Comparison of ENCODE assay signal across 23 cellular contexts in genomic region chr12:126768517-126768916, GRCh38.
DNase-seq lines count a peak whose midpoint lies in the region; ATAC-seq and TF ChIP-seq lines count a peak whose summit lies in the region.
"Had no signal": no experiment of that assay in that cellular context is flagged by ENCODE, and none has a peak within 500 bp of the region (broad histone marks: within the 10 kb centered on the region; RNA-seq: fewer than 3 reads in every experiment).

No MANE protein-coding gene starts in this region.

- ATAC-seq in HG03457 (IDR thresholded peaks at IDR 0.05; ENCODE audit: unreplicated experiment), result peak; percentile 47
- peak; percentile 61 for ATAC-seq in activated T-helper 17 cell treated with anti-CD3 and anti-CD28 coated beads, Interleukin-2, amount 50 U/mL, for 72 hours (replicated peaks)
- ATAC-seq: HCT116, lower lobe of right lung, psoas muscle had no signal

- peaks cover 2% of the 10 kb centered on the region for H3K27me3 Mint-ChIP-seq in activated naive CD4-positive, alpha-beta T cell treated with anti-CD3 and anti-CD28 coated beads for 36 hours (ENCODE audit: low read depth)
- H3K27me3 Mint-ChIP-seq in activated T-helper 17 cell treated with anti-CD3 and anti-CD28 coated beads, Interleukin-2, amount 50 U/mL, for 72 hours, result no peaks in the 10 kb centered on the region

- peaks cover 0 to 40% (median 0%) of the 10 kb centered on the region in 6 donors for H3K36me3 ChIP-seq in spleen
- H3K36me3 ChIP-seq: breast epithelium, lower lobe of right lung, neutrophil, vagina had no signal

- H3K27me3 ChIP-seq in spleen (replicated peaks in 1 of 7), result no peaks in the 10 kb centered on the region
- H3K27me3 ChIP-seq: breast epithelium, neutrophil, testis, vagina had no signal

- no peak overlapping the region for H3K4me3 ChIP-seq in spleen
- H3K4me3 ChIP-seq: breast epithelium, coronary artery, lower lobe of right lung, psoas muscle, testis, vagina had no signal

- intact Hi-C loops in activated naive CD4-positive, alpha-beta T cell treated with anti-CD3 and anti-CD28 coated beads for 36 hours (cut with micrococcal nuclease), result no loop called here
- intact Hi-C loops in spleen (cut with DNase I; ENCODE audit: low total_unique reads), result no loop called here

- peak overlapping the region; percentile 36 for H3K27ac Mint-ChIP-seq in activated naive CD4-positive, alpha-beta T cell treated with anti-CD3 and anti-CD28 coated beads for 36 hours
- peak overlapping the region; percentile 89 for H3K27ac Mint-ChIP-seq in activated T-helper 17 cell treated with anti-CD3 and anti-CD28 coated beads, Interleukin-2, amount 50 U/mL, for 72 hours
- H3K27ac Mint-ChIP-seq: activated T-helper 1 cell treated with anti-CD3 and anti-CD28 coated beads, Interleukin-12 subunit alpha, Interleukin-12 subunit beta, Interleukin-2, Interleukin-4 antibody, amounts not matched to agents 30 ng/mL and 10 ng/mL and 1 ng/mL, durations not matched to agents 14 hours and 24 hours and 36 hours had no signal

- peaks cover 17% of the 10 kb centered on the region for H3K36me3 Mint-ChIP-seq in activated naive CD4-positive, alpha-beta T cell treated with anti-CD3 and anti-CD28 coated beads for 36 hours (ENCODE audit: low read depth)
- peaks cover 82% of the 10 kb centered on the region for H3K36me3 Mint-ChIP-seq in activated T-helper 17 cell treated with anti-CD3 and anti-CD28 coated beads, Interleukin-2, amount 50 U/mL, for 72 hours (ENCODE audit: low read depth)

- DNase-seq in activated naive CD4-positive, alpha-beta T cell treated with anti-CD3 and anti-CD28 coated beads for 36 hours, result no peak
- DNase-seq in activated naive CD4-positive, alpha-beta T cell (lab: John Stamatoyannopoulos, UW), result no peak
- no peak for DNase-seq in spleen
- DNase-seq in kidney tubule cell (ENCODE audit: low spot score), result no peak
- DNase-seq in SW480 (ENCODE audit: low spot score), result no peak
- no peak for DNase-seq in HuH-7 (ENCODE audit: low spot score)
- DNase-seq: DMS53, GDM1, islet precursor cell, Karpas-422, lower lobe of right lung, NCI-H1694 treated with DMSO at 0.1 percent for 48 hours, NCI-H69, psoas muscle, testis had no signal

- H3K4me3 Mint-ChIP-seq in activated naive CD4-positive, alpha-beta T cell treated with anti-CD3 and anti-CD28 coated beads for 36 hours, result no peak overlapping the region
- H3K4me3 Mint-ChIP-seq in activated T-helper 17 cell treated with anti-CD3 and anti-CD28 coated beads, Interleukin-2, amount 50 U/mL, for 72 hours, result peak overlapping the region; percentile 96
- H3K4me3 Mint-ChIP-seq: activated T-helper 1 cell treated with anti-CD3 and anti-CD28 coated beads, Interleukin-12 subunit alpha, Interleukin-12 subunit beta, Interleukin-2, Interleukin-4 antibody, amounts not matched to agents 30 ng/mL and 10 ng/mL and 1 ng/mL, durations not matched to agents 14 hours and 24 hours and 36 hours had no signal

- H3K9me3 ChIP-seq in spleen, result peaks cover 0 to 52% (median 41%) of the 10 kb centered on the region in 8 donors
- H3K9me3 ChIP-seq: testis had no signal

- H3K4me1 Mint-ChIP-seq in activated naive CD4-positive, alpha-beta T cell treated with anti-CD3 and anti-CD28 coated beads for 36 hours (ENCODE audit: low read depth), result peaks cover 19% of the 10 kb centered on the region
- H3K4me1 Mint-ChIP-seq in activated T-helper 17 cell treated with anti-CD3 and anti-CD28 coated beads, Interleukin-2, amount 50 U/mL, for 72 hours, result peaks cover 13% of the 10 kb centered on the region

- WGBS in spleen, 5 donors, result 27 to 48% (median 43%) methylated on average over 4 of the region's 4 CpGs

- peaks cover 43% of the 10 kb centered on the region for H3K9me3 Mint-ChIP-seq in activated naive CD4-positive, alpha-beta T cell treated with anti-CD3 and anti-CD28 coated beads for 36 hours
- peaks cover 16% of the 10 kb centered on the region for H3K9me3 Mint-ChIP-seq in activated T-helper 17 cell treated with anti-CD3 and anti-CD28 coated beads, Interleukin-2, amount 50 U/mL, for 72 hours

- no peak for TF ChIP-seq POLR2A in spleen (IDR thresholded peaks at IDR 0.05)

- CTCF ChIA-PET in activated naive CD4-positive, alpha-beta T cell treated with anti-CD3 and anti-CD28 coated beads for 36 hours (lab: Charles Lee), result no interaction called here

- H3K27ac ChIP-seq in spleen, result peak overlapping the region in 6 of 8 donors; percentile 45 to 82 (median 62)
- H3K27ac ChIP-seq: breast epithelium, coronary artery, lower lobe of right lung, neutrophil, psoas muscle, testis, vagina had no signal

- no peaks in the 10 kb centered on the region for H3K4me1 ChIP-seq in spleen
- H3K4me1 ChIP-seq: breast epithelium, lower lobe of right lung, psoas muscle, testis, vagina had no signal

- TF ChIP-seq CTCF in spleen (IDR thresholded peaks at IDR 0.05 in 8 of 11, conservative IDR thresholded peaks at IDR 0.05 in 3 of 11), result no peak
